ENCODE assay signal across 33 cellular contexts in genomic region chr10:113808168-113808567, GRCh38. TPM values are rescaled to one million over a fixed set of nuclear protein-coding genes. Genes with fewer than 3 reads are reported as not detected.
"Had no signal": no experiment of that assay in that cellular context is flagged by ENCODE, and none has a peak within 500 bp of the region (broad histone marks: within the 10 kb centered on the region; RNA-seq: fewer than 3 reads in every experiment).

No MANE protein-coding gene starts in this region.

- H3K27ac ChIP-seq: body of pancreas, breast epithelium, SJSA1, WERI-Rb-1 had no signal

- H3K9me3 Mint-ChIP-seq: activated CD4-positive, alpha-beta memory T cell treated with anti-CD3 and anti-CD28 coated beads, Interleukin-2, amount 10 ng/mL, durations not matched to agents 7 days and 5 days; activated naive CD4-positive, alpha-beta T cell treated with anti-CD3 and anti-CD28 coated beads, Interleukin-2, amount 50 U/mL, for 24 hours; activated naive CD8-positive, alpha-beta T cell treated with anti-CD3 and anti-CD28 coated beads, Interleukin-2, amount 10 ng/mL, durations not matched to agents 7 days and 5 days; activated T-cell treated with anti-CD3 and anti-CD28 coated beads, Interleukin-2, amount 50 U/mL, for 24 hours; activated T-helper 2 cell treated with anti-CD3 and anti-CD28 coated beads, Interferon-gamma antibody, Interleukin-2, Interleukin-4, amounts not matched to agents 10 μg/mL and 5 μg/mL and 100 μg/mL, durations not matched to agents 14 hours and 24 hours and 36 hours had no signal

- H3K4me1 Mint-ChIP-seq: activated CD4-positive, alpha-beta memory T cell treated with anti-CD3 and anti-CD28 coated beads, Interleukin-2, amount 10 ng/mL, durations not matched to agents 7 days and 5 days; activated CD8-positive, alpha-beta memory T cell treated with anti-CD3 and anti-CD28 coated beads, Interleukin-2, amount 10 ng/mL, durations not matched to agents 7 days and 5 days; activated naive CD4-positive, alpha-beta T cell treated with anti-CD3 and anti-CD28 coated beads, Interleukin-2, amount 50 U/mL, for 24 hours; activated naive CD8-positive, alpha-beta T cell treated with anti-CD3 and anti-CD28 coated beads, Interleukin-2, amount 10 ng/mL, durations not matched to agents 7 days and 5 days had no signal

- DNase-seq: activated CD4-positive, alpha-beta memory T cell treated with anti-CD3 and anti-CD28 coated beads, Interleukin-2, amount 10 ng/mL, durations not matched to agents 7 days and 5 days; activated CD4-positive, alpha-beta T cell treated with anti-CD3 and anti-CD28 coated beads for 1 hour; activated CD4-positive, alpha-beta T cell treated with anti-CD3 and anti-CD28 coated beads for 48 hours; activated CD4-positive, CD25-positive, alpha-beta regulatory T cell; activated CD8-positive, alpha-beta memory T cell treated with anti-CD3 and anti-CD28 coated beads for 24 hours; activated CD8-positive, alpha-beta memory T cell treated with anti-CD3 and anti-CD28 coated beads, Interleukin-2, amount 10 ng/mL, durations not matched to agents 7 days and 5 days; activated gamma-delta T cell; activated naive CD4-positive, alpha-beta T cell treated with Interleukin-2 at 50 U/mL for 16 hours; activated naive CD8-positive, alpha-beta T cell treated with anti-CD3 and anti-CD28 coated beads, Interleukin-2, amount 10 ng/mL, durations not matched to agents 7 days and 5 days; activated T-cell treated with anti-CD3 and anti-CD28 coated beads, Interleukin-2, amount 50 U/mL, for 24 hours; amygdala; body of pancreas; NCI-H1048; NCI-H146; NCI-H187; NCI-H2029 treated with DMSO at 0.1 percent for 48 hours; NCI-H2107; NCI-H2171; NCI-H510A; NCI-H526; NCI-H748 treated with DMSO at 0.1 percent for 48 hours; SHP77 treated with DMSO at 0.1 percent for 48 hours; T1000; WERI-Rb-1 had no signal

- H3K4me1 ChIP-seq: body of pancreas, breast epithelium, SJSA1 had no signal

- H3K27me3 ChIP-seq: body of pancreas, breast epithelium had no signal

- H3K9me3 ChIP-seq: body of pancreas, breast epithelium, SJSA1 had no signal

- H3K36me3 Mint-ChIP-seq: activated CD8-positive, alpha-beta memory T cell treated with anti-CD3 and anti-CD28 coated beads, Interleukin-2, amount 10 ng/mL, durations not matched to agents 7 days and 5 days; activated naive CD4-positive, alpha-beta T cell treated with anti-CD3 and anti-CD28 coated beads, Interleukin-2, amount 50 U/mL, for 24 hours; activated naive CD8-positive, alpha-beta T cell treated with anti-CD3 and anti-CD28 coated beads, Interleukin-2, amount 10 ng/mL, durations not matched to agents 7 days and 5 days had no signal

- ATAC-seq: activated CD8-positive, alpha-beta memory T cell treated with anti-CD3 and anti-CD28 coated beads, Interleukin-2, amount 10 ng/mL, durations not matched to agents 7 days and 5 days; body of pancreas had no signal

- H3K4me3 ChIP-seq: body of pancreas, breast epithelium, SJSA1 had no signal

- H3K27ac Mint-ChIP-seq: activated CD4-positive, alpha-beta memory T cell treated with anti-CD3 and anti-CD28 coated beads, Interleukin-2, amount 10 ng/mL, durations not matched to agents 7 days and 5 days; activated CD8-positive, alpha-beta memory T cell treated with anti-CD3 and anti-CD28 coated beads, Interleukin-2, amount 10 ng/mL, durations not matched to agents 7 days and 5 days; activated naive CD4-positive, alpha-beta T cell treated with anti-CD3 and anti-CD28 coated beads, Interleukin-2, amount 50 U/mL, for 24 hours; activated naive CD8-positive, alpha-beta T cell treated with anti-CD3 and anti-CD28 coated beads, Interleukin-2, amount 10 ng/mL, durations not matched to agents 7 days and 5 days; activated T-cell treated with anti-CD3 and anti-CD28 coated beads, Interleukin-2, amount 50 U/mL, for 24 hours; activated T-helper 2 cell treated with anti-CD3 and anti-CD28 coated beads, Interferon-gamma antibody, Interleukin-2, Interleukin-4, amounts not matched to agents 10 μg/mL and 5 μg/mL and 100 μg/mL, durations not matched to agents 14 hours and 24 hours and 36 hours had no signal

- H3K36me3 ChIP-seq: breast epithelium, SJSA1, WERI-Rb-1 had no signal

- H3K4me3 Mint-ChIP-seq: activated CD4-positive, alpha-beta memory T cell treated with anti-CD3 and anti-CD28 coated beads, Interleukin-2, amount 10 ng/mL, durations not matched to agents 7 days and 5 days; activated CD8-positive, alpha-beta memory T cell treated with anti-CD3 and anti-CD28 coated beads, Interleukin-2, amount 10 ng/mL, durations not matched to agents 7 days and 5 days; activated naive CD4-positive, alpha-beta T cell treated with anti-CD3 and anti-CD28 coated beads, Interleukin-2, amount 50 U/mL, for 24 hours; activated naive CD8-positive, alpha-beta T cell treated with anti-CD3 and anti-CD28 coated beads, Interleukin-2, amount 10 ng/mL, durations not matched to agents 7 days and 5 days; activated T-cell treated with anti-CD3 and anti-CD28 coated beads, Interleukin-2, amount 50 U/mL, for 24 hours had no signal

RNA-seq across cellular contexts. Expression of gene PLEKHS1, which starts 56.7 kb away (rescaled TPM):
- total RNA-seq: activated naive CD8-positive, alpha-beta T cell treated with anti-CD3 and anti-CD28 coated beads, Interleukin-2, amount 10 ng/mL, durations not matched to agents 7 days and 5 days; activated T-helper 2 cell treated with anti-CD3 and anti-CD28 coated beads, Interferon-gamma antibody, Interleukin-2, Interleukin-4, amounts not matched to agents 10 μg/mL and 5 μg/mL and 100 μg/mL, durations not matched to agents 14 hours and 24 hours and 36 hours; astrocyte; cardiac septum; MCF 10A; OCI-LY7; T-helper 2 cell treated with Interferon-gamma antibody and Interleukin-4, amounts not matched to agents 100 ng/mL and 5 ng/mL, for 36 hours had no signal
